Comparison of ENCODE assay signal across 20 cellular contexts in the genomic region with DNA sequence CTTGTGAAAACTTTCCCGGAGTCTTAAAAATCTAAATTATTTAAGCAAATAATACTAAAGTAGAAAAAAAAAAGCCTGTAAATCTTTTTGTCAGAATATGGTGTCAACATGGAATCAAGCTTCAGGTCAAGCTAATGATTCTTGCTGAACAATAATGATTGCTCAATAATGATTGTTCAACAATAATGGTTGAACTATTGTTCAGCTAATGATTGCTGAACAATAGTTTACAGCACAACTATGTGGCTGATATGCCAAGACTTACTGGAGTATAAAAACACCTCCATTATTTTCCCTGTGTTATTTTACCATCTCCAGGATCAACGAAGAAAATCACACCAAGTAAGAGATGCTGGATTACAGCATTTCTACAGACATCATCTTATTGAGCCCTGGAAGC. TPM values are rescaled to one million over a fixed set of nuclear protein-coding genes. Genes with fewer than 3 reads are reported as not detected.
DNase-seq lines count a peak whose midpoint lies in the region; ATAC-seq and TF ChIP-seq lines count a peak whose summit lies in the region.
"Had no signal": no experiment of that assay in that cellular context is flagged by ENCODE, and none has a peak within 500 bp of the region (broad histone marks: within the 10 kb centered on the region; RNA-seq: fewer than 3 reads in every experiment).

No MANE protein-coding gene starts in this region.

- H4K20me1 ChIP-seq in GM23338 (replicated peaks; ENCODE audit: insufficient read depth) (no peaks in the 10 kb centered on the region), IMR-90 (ENCODE audit: insufficient read depth, low read length) (no peaks in the 10 kb centered on the region)
- H4K20me1 ChIP-seq: BLaER1 had no signal

- no peak overlapping the region for H3K4me2 ChIP-seq in GM23338
- H3K4me2 ChIP-seq in IMR-90 (ENCODE audit: low read depth, low read length), result no peak overlapping the region
- H3K4me2 ChIP-seq: BLaER1 had no signal

- H2AK9ac ChIP-seq in IMR-90 (replicated peaks; ENCODE audit: low read depth, low read length, poor library complexity), result no peak overlapping the region

- intact Hi-C loops in IMR-90 (cut with micrococcal nuclease) (no loop called here), CD14-positive monocyte (cut with micrococcal nuclease) (no loop called here)

- no peak for DNase-seq in GM23338 (ENCODE audit: low spot score)
- no peak for DNase-seq in IMR-90
- peak; percentile 46 for DNase-seq in epithelial cell of proximal tubule (ENCODE audit: low read depth)
- DNase-seq in renal cortical epithelial cell (ENCODE audit: low read depth), result peak; percentile 72
- DNase-seq in CD14-positive monocyte (ENCODE audit: low spot score), result no peak
- no peak for DNase-seq in cortex of kidney (lab: John Stamatoyannopoulos, UW)
- DNase-seq: 8988T; ACHN; BE2C; C1 segment of cervical spinal cord; Caco-2; Calu3; CD4-positive, alpha-beta T cell; CD8-positive, alpha-beta T cell; DMS79 treated with DMSO at 0.1 percent for 48 hours; GF-D8 had no signal

- no TSS peak for BruUV-seq in IMR-90 (replicated peaks; lab: Mats Ljungman, UMichigan)

- H3K9ac ChIP-seq in IMR-90 (ENCODE audit: low read depth, low read length), result no peak overlapping the region
- H3K9ac ChIP-seq: BLaER1 had no signal

- H3K9me3 ChIP-seq in IMR-90 (ENCODE audit: control insufficient read depth, insufficient read depth, low read length), result peaks cover 3% of the 10 kb centered on the region
- H3K9me3 ChIP-seq: BE2C, BLaER1, Caco-2 had no signal

- no peak overlapping the region for H4K5ac ChIP-seq in IMR-90 (ENCODE audit: low read depth, low read length)

- no peak for TF ChIP-seq POLR2A in IMR-90 (IDR thresholded peaks at IDR 0.05; ENCODE audit: low read depth, low read length)

- ATAC-seq in GM23338, result no peak
- no peak for ATAC-seq in IMR-90 (ENCODE audit: low read depth)
- no peak for ATAC-seq in HG02840 (IDR thresholded peaks at IDR 0.05; ENCODE audit: low FRiP score, unreplicated experiment)
- ATAC-seq: CD8-positive, alpha-beta T cell had no signal

- no peak for TF ChIP-seq CTCF in GM23338 (conservative IDR thresholded peaks at IDR 0.05; ENCODE audit: low read depth in 2 of 2)
- no peak for TF ChIP-seq CTCF in IMR-90 (conservative IDR thresholded peaks at IDR 0.05; ENCODE audit: low read depth, low read length)
- TF ChIP-seq CTCF in epithelial cell of proximal tubule (conservative IDR thresholded peaks at IDR 0.05; ENCODE audit: low read depth, low read length), result no peak
- no peak for TF ChIP-seq CTCF in CD14-positive monocyte (IDR thresholded peaks at IDR 0.05)

- H3K27ac Mint-ChIP-seq in GM23338 (no peak overlapping the region), CD14-positive monocyte (no peak overlapping the region)
- H3K27ac Mint-ChIP-seq: CD4-positive, alpha-beta T cell; CD8-positive, alpha-beta T cell had no signal

- no peak overlapping the region for H3K27ac ChIP-seq in GM23338 (ENCODE audit: low read depth)
- H3K27ac ChIP-seq in IMR-90 (ENCODE audit: insufficient read depth, low read length), result no peak overlapping the region
- H3K27ac ChIP-seq: BLaER1 had no signal

- H3K9me2 ChIP-seq in GM23338 (ENCODE audit: insufficient read depth), result no peaks in the 10 kb centered on the region; the same call in 1 of the 2 replicates

- H3K4me3 ChIP-seq in GM23338 (no peak overlapping the region), IMR-90 (ENCODE audit: insufficient read depth, low read depth, low read length) (no peak overlapping the region), epithelial cell of proximal tubule (ENCODE audit: low read depth, low read length) (no peak overlapping the region)
- H3K4me3 ChIP-seq: BLaER1 had no signal

- H2BK20ac ChIP-seq in IMR-90 (ENCODE audit: low read depth, low read length), result no peak overlapping the region

- POLR2A ChIA-PET in IMR-90 (lab: Charles Lee; ENCODE audit: unreplicated experiment), result no interaction called here

- H3K9me3 Mint-ChIP-seq in GM23338 (no peaks in the 10 kb centered on the region), CD14-positive monocyte (no peaks in the 10 kb centered on the region)
- H3K9me3 Mint-ChIP-seq: CD4-positive, alpha-beta T cell; CD8-positive, alpha-beta T cell had no signal

- no peaks in the 10 kb centered on the region for H3K4me1 Mint-ChIP-seq in GM23338
- H3K4me1 Mint-ChIP-seq in CD14-positive monocyte, result no peaks in the 10 kb centered on the region

- H2AFZ ChIP-seq in GM23338 (0 out of 2 replicates have a peak overlapping the region, but pooled peaks have one; percentile 12), IMR-90 (replicated peaks; ENCODE audit: low read length, poor library complexity) (no peak overlapping the region)

- no peak overlapping the region for H3K56ac ChIP-seq in IMR-90 (ENCODE audit: extremely low read depth, insufficient read depth, low read length)

- in situ Hi-C loops in IMR-90 (cut with MboI; ENCODE audit: low sequenced_read_pairs), result no loop called here

- CTCF ChIA-PET in IMR-90 (lab: Yijun Ruan, JAX), result interaction anchor here (0.7 kb wide), 1 partner anchor 12 kb away, joined by 4 read pairs; no protein-coding TSS in a partner anchor

- H2AK5ac ChIP-seq in IMR-90 (ENCODE audit: low read depth, low read length), result no peak overlapping the region

- H3K23ac ChIP-seq in IMR-90 (ENCODE audit: low read depth, low read length), result no peak overlapping the region

- no peak overlapping the region for H2BK15ac ChIP-seq in IMR-90 (ENCODE audit: low read depth, low read length)

- H3K36me3 ChIP-seq in GM23338 (ENCODE audit: insufficient read depth) (no peaks in the 10 kb centered on the region), IMR-90 (ENCODE audit: control insufficient read depth, insufficient read depth, low read length) (no peaks in the 10 kb centered on the region)
- H3K36me3 ChIP-seq: BE2C, BLaER1 had no signal

- H3K4me3 Mint-ChIP-seq in GM23338 (no peak overlapping the region), CD14-positive monocyte (no peak overlapping the region)
- H3K4me3 Mint-ChIP-seq: CD4-positive, alpha-beta T cell; CD8-positive, alpha-beta T cell had no signal

- H3K27me3 Mint-ChIP-seq in GM23338 (ENCODE audit: insufficient read depth, low read depth, poor library complexity) (no peaks in the 10 kb centered on the region), CD14-positive monocyte (ENCODE audit: low read depth in 3 of 3) (peaks cover 0 to 3% (median 2%) of the 10 kb centered on the region in 3 donors)

- H2BK120ac ChIP-seq in IMR-90 (ENCODE audit: low read depth, low read length), result no peak overlapping the region

- no peaks in the 10 kb centered on the region for H3K36me3 Mint-ChIP-seq in GM23338 (ENCODE audit: low read depth)
- H3K36me3 Mint-ChIP-seq in CD14-positive monocyte, result no peaks in the 10 kb centered on the region
- H3K36me3 Mint-ChIP-seq: CD8-positive, alpha-beta T cell had no signal

- dilution Hi-C loops in IMR-90 (cut with HindIII; ENCODE audit: low sequenced_read_pairs, unreplicated experiment), result no loop called here

- no peak for TF ChIP-seq RAD21 in IMR-90 (IDR thresholded peaks at IDR 0.05; ENCODE audit: low read length)

- H3K14ac ChIP-seq in IMR-90 (replicated peaks; ENCODE audit: low read depth, low read length), result no peak overlapping the region

- no peaks in the 10 kb centered on the region for H3K79me2 ChIP-seq in GM23338 (replicated peaks; ENCODE audit: insufficient read depth)

- no peaks in the 10 kb centered on the region for H3K27me3 ChIP-seq in GM23338 (ENCODE audit: insufficient read depth)
- H3K27me3 ChIP-seq in IMR-90 (ENCODE audit: control insufficient read depth, insufficient read depth, low read length), result no peaks in the 10 kb centered on the region
- H3K27me3 ChIP-seq: BE2C, BLaER1 had no signal

- H3K4ac ChIP-seq in IMR-90 (ENCODE audit: low read depth, low read length), result no peak overlapping the region

- H4K8ac ChIP-seq in IMR-90 (ENCODE audit: low read depth in 2 of 2, low read length in 2 of 2), result no peak overlapping the region

- no peaks in the 10 kb centered on the region for H3K79me1 ChIP-seq in IMR-90 (ENCODE audit: low read depth in 1 of 2, low read length in 2 of 2)

- no peak overlapping the region for H4K91ac ChIP-seq in IMR-90 (ENCODE audit: insufficient read depth, low read depth, low read length)

- no CpG with 5 or more reads among the region's 2 CpGs for WGBS in IMR-90 (ENCODE audit: extremely low coverage in 2 of 2, insufficient read length in 1 of 2), 2 experiments

- no peaks in the 10 kb centered on the region for H3K9me1 ChIP-seq in IMR-90 (ENCODE audit: insufficient read depth, low read length)

- no peak overlapping the region for H2BK5ac ChIP-seq in IMR-90 (ENCODE audit: low read depth, low read length, poor library complexity, severe bottlenecking)

- H3K4me1 ChIP-seq in GM23338 (ENCODE audit: insufficient read depth) (no peaks in the 10 kb centered on the region), IMR-90 (ENCODE audit: control insufficient read depth, insufficient read depth, low read length) (no peaks in the 10 kb centered on the region)
- H3K4me1 ChIP-seq: BE2C, Caco-2 had no signal

- H3K18ac ChIP-seq in IMR-90 (ENCODE audit: low read depth, low read length), result no peak overlapping the region

- H3F3A ChIP-seq in GM23338 (replicated peaks; ENCODE audit: low read depth), result no peaks in the 10 kb centered on the region

TF ChIP-seq in GM23338, 12 proteins besides CTCF, POLR2A, EP300 and RAD21 (continues in another document):
- TF ChIP-seq STAT1 (IDR thresholded peaks at IDR 0.05; ENCODE audit: unreplicated experiment) (no peak), POLR2AphosphoS5 (IDR thresholded peaks at IDR 0.05; ENCODE audit: low read depth) (no peak)

TF ChIP-seq in IMR-90, 13 proteins besides CTCF, POLR2A, EP300 and RAD21:
- TF ChIP-seq FOS (IDR thresholded peaks at IDR 0.05; ENCODE audit: low read depth, low read length), result no peak
- peak; percentile 46; the same call in 1 of the 2 replicates for TF ChIP-seq CEBPB (IDR thresholded peaks at IDR 0.05; ENCODE audit: low read depth, low read length)
TF ChIP-seq in IMR-90: peak in this region for 1.

RNA-seq across cellular contexts. Expression of a gene that starts 35.1 kb away (rescaled TPM):
- total RNA-seq in GM23338 (2014; rRNA removed; shearing (Covaris generic)), result not detected in 2 replicates
- polyA plus RNA-seq in GM23338 (2016; fragmentation: Nextera tagmentation; extraction: Ambion mirVana) (not detected in 2 replicates), IMR-90 (2012; rRNA removed) (not detected in 2 replicates), CD14-positive monocyte (not detected)
- total RNA-seq in IMR-90 (2012; rRNA removed) (not detected in 2 replicates), epithelial cell of proximal tubule (not detected in 2 replicates), renal cortical epithelial cell (0.05 TPM in 1 of 2 replicates, not detected in the other)
- not detected in 2 replicates for polyA plus RNA-seq in IMR-90 (2012; cell fraction: cytosol; rRNA removed)
- polyA plus RNA-seq in IMR-90 (2012; cell fraction: nucleus; rRNA removed; ENCODE audit: low replicate concordance), result not detected in 2 replicates
- total RNA-seq: A673; Caco-2; CD4-positive, alpha-beta T cell; CD8-positive, alpha-beta T cell had no signal
- polyA plus RNA-seq: AG04450 had no signal

Comparison
In these comparisons a context has a peak if more than half of its experiments do, and no peak if none do; other contexts are left out.
1. DNase-seq: peak in epithelial cell of proximal tubule (single experiment) and renal cortical epithelial cell (single experiment); none in GM23338 (single experiment), IMR-90 (single experiment), CD14-positive monocyte (single experiment) and cortex of kidney (single experiment).